8 cellular contexts compared by ENCODE assay signal in genomic region chr7:70698219-70698832, GRCh38.
DNase-seq lines count a peak whose midpoint lies in the region; ATAC-seq and TF ChIP-seq lines count a peak whose summit lies in the region.

No MANE protein-coding gene starts in this region.

- intact Hi-C loops in uterus (cut with DNase I; ENCODE audit: low total_unique reads), result no loop called here

- ATAC-seq in GM18861 (IDR thresholded peaks at IDR 0.05; ENCODE audit: unreplicated experiment), result peak; percentile 34

- H3K9me3 ChIP-seq in BLaER1 (no peaks in the 10 kb centered on the region), uterus (no peaks in the 10 kb centered on the region)

- H3K27ac ChIP-seq in BLaER1 (no peak overlapping the region), uterus (no peak overlapping the region)

- H3K36me3 ChIP-seq in BLaER1 (peaks cover 49% of the 10 kb centered on the region), uterus (no peaks in the 10 kb centered on the region)

- H3K27me3 ChIP-seq in BLaER1 (no peaks in the 10 kb centered on the region), uterus (no peaks in the 10 kb centered on the region)

- H3K4me2 ChIP-seq in BLaER1, result peak overlapping the region; percentile 86

- DNase-seq in NCI-H2196 (lab: John Stamatoyannopoulos, UW; ENCODE audit: unreplicated experiment) (peak; percentile 68), brain pericyte (ENCODE audit: low read depth, low spot score) (peak; percentile 31), kidney tubule cell (ENCODE audit: low spot score) (peak; percentile 66), uterus (no peak)
- DNase-seq in activated effector memory CD4-positive, alpha-beta T cell treated with anti-CD3 and anti-CD28 coated beads, Interleukin-2, amount 50 U/mL, for 16 hours, result no peak
- no peak for DNase-seq in activated CD4-positive, CD25-positive, alpha-beta regulatory T cell (lab: John Stamatoyannopoulos, UW)

- TF ChIP-seq CTCF in uterus (IDR thresholded peaks at IDR 0.05), result peak; percentile 70 to 77 (median 73)

- H3K4me3 ChIP-seq in BLaER1 (peak overlapping the region; percentile 82), uterus (no peak overlapping the region)

- H4K20me1 ChIP-seq in BLaER1, result peaks cover 78% of the 10 kb centered on the region

- H3K4me1 ChIP-seq in BLaER1, result peaks cover 67% of the 10 kb centered on the region
- H3K4me1 ChIP-seq in uterus, result no peaks in the 10 kb centered on the region

- TF ChIP-seq POLR2A in uterus (IDR thresholded peaks at IDR 0.05), result no peak

- H3K9ac ChIP-seq in BLaER1, result peak overlapping the region; percentile 94

Comparison
In these comparisons a context has a peak if more than half of its experiments do, and no peak if none do; other contexts are left out.
1. DNase-seq: peak in NCI-H2196 (single experiment), brain pericyte (single experiment) and kidney tubule cell (single experiment); none in uterus (0 of 2), activated effector memory CD4-positive, alpha-beta T cell treated with anti-CD3 and anti-CD28 coated beads, Interleukin-2, amount 50 U/mL, for 16 hours (single experiment) and activated CD4-positive, CD25-positive, alpha-beta regulatory T cell (0 of 4).